ENCODE assay signal across 1 cellular context in the genomic region with DNA sequence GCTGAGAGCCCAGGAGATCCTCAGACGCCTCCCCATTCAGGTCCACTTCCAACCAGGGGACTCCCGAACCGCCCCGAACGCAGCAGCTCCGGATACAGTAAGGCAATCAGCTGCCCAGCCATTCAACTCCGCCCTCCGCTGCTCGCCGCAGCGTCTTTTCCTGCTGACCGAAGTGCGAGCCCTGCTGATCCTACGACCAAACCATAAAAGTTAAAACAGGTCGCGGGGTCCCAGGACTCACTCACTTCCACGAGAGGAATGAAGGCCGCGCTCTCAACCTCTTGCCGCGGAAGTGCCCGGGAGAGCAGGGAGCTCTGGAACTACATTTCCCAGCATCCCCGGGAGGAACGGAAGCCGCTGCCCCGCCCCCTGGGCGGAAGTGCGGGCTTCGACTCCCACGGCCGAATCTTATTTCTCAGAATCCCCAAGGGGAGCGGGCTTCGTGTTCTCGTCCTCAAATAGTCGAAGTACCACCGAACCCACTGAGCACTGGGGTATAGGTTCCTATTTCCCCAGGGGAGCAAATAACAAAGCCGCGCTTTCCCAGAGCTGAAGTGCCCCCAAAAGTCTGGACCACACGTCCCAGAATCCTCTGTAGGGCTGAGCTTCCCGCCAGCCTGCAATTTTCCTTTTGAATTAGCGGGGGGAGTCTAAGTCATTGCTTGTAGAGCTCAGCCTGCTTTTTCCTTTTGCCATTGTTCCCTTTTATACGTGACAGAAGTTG.
A peak's percentile ranks its signal among the peaks of the same experiment; 100 is the strongest.
TF ChIP-seq lines count a peak whose summit lies in the region.

Gene ZNF45 (minus strand): TSS at position 298 of the 724 bp plus-strand sequence. CDS start 13,097 bp downstream, outside the sequence.

TF ChIP-seq in HepG2, 621 proteins besides CTCF, POLR2A, EP300 and RAD21 (continued from another document and continues in another):
- TF ChIP-seq ZNF276 (CRISPR knock-in tag; IDR thresholded peaks at IDR 0.05; ENCODE audit: low read depth) = no peak
- TF ChIP-seq ATRX (CRISPR knock-in tag; IDR thresholded peaks at IDR 0.05; ENCODE audit: borderline replicate concordance) = no peak
- TF ChIP-seq ZNF749 (CRISPR knock-in tag; IDR thresholded peaks at IDR 0.05; ENCODE audit: borderline replicate concordance) = no peak; the same call in 1 of the 2 replicates
- no peak for TF ChIP-seq ZBTB43 (CRISPR knock-in tag; conservative IDR thresholded peaks at IDR 0.05)
- TF ChIP-seq SYNCRIP (IDR thresholded peaks at IDR 0.05; ENCODE audit: insufficient read depth, low read depth, low read length) = no peak
- TF ChIP-seq BCL3 (CRISPR knock-in tag; IDR thresholded peaks at IDR 0.05) = no peak
- TF ChIP-seq ZNF335 (CRISPR knock-in tag; IDR thresholded peaks at IDR 0.05) = peak; percentile 62; the same call in 1 of the 2 replicates
- TF ChIP-seq ZNF776 (CRISPR knock-in tag; IDR thresholded peaks at IDR 0.05) = no peak
- TF ChIP-seq HNF4A (CRISPR knock-in tag; IDR thresholded peaks at IDR 0.05) = no peak
- TF ChIP-seq CEBPB (IDR thresholded peaks at IDR 0.05; ENCODE audit: borderline replicate concordance, low read depth, low read length) = no peak
- TF ChIP-seq PREB (CRISPR knock-in tag; IDR thresholded peaks at IDR 0.05) = no peak
- peak; percentile 68 for TF ChIP-seq SP2 (CRISPR knock-in tag; IDR thresholded peaks at IDR 0.05)
- TF ChIP-seq PAXIP1 (CRISPR knock-in tag; conservative IDR thresholded peaks at IDR 0.05) = no peak
- no peak for TF ChIP-seq NFATC3 (CRISPR knock-in tag; IDR thresholded peaks at IDR 0.05)
- TF ChIP-seq, protein P1, sequence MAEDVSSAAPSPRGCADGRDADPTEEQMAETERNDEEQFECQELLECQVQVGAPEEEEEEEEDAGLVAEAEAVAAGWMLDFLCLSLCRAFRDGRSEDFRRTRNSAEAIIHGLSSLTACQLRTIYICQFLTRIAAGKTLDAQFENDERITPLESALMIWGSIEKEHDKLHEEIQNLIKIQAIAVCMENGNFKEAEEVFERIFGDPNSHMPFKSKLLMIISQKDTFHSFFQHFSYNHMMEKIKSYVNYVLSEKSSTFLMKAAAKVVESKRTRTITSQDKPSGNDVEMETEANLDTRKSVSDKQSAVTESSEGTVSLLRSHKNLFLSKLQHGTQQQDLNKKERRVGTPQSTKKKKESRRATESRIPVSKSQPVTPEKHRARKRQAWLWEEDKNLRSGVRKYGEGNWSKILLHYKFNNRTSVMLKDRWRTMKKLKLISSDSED (CRISPR knock-in tag; IDR thresholded peaks at IDR 0.05) = no peak
- TF ChIP-seq ZFY (CRISPR knock-in tag; IDR thresholded peaks at IDR 0.05) = peak; percentile 97
- TF ChIP-seq ZNF713 (CRISPR knock-in tag; IDR thresholded peaks at IDR 0.05) = no peak
- no peak for TF ChIP-seq ZNF253 (CRISPR knock-in tag; IDR thresholded peaks at IDR 0.05; ENCODE audit: borderline replicate concordance)
- peak; percentile 73; the same call in 1 of the 2 replicates for TF ChIP-seq ZNF414 (CRISPR knock-in tag; IDR thresholded peaks at IDR 0.05)
- TF ChIP-seq, protein P2, sequence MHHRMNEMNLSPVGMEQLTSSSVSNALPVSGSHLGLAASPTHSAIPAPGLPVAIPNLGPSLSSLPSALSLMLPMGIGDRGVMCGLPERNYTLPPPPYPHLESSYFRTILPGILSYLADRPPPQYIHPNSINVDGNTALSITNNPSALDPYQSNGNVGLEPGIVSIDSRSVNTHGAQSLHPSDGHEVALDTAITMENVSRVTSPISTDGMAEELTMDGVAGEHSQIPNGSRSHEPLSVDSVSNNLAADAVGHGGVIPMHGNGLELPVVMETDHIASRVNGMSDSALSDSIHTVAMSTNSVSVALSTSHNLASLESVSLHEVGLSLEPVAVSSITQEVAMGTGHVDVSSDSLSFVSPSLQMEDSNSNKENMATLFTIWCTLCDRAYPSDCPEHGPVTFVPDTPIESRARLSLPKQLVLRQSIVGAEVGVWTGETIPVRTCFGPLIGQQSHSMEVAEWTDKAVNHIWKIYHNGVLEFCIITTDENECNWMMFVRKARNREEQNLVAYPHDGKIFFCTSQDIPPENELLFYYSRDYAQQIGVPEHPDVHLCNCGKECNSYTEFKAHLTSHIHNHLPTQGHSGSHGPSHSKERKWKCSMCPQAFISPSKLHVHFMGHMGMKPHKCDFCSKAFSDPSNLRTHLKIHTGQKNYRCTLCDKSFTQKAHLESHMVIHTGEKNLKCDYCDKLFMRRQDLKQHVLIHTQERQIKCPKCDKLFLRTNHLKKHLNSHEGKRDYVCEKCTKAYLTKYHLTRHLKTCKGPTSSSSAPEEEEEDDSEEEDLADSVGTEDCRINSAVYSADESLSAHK (CRISPR knock-in tag; IDR thresholded peaks at IDR 0.05; ENCODE audit: borderline replicate concordance) = no peak
- TF ChIP-seq ZNF629 (CRISPR knock-in tag; conservative IDR thresholded peaks at IDR 0.05) = no peak
- TF ChIP-seq GMEB2 (CRISPR knock-in tag; IDR thresholded peaks at IDR 0.05; ENCODE audit: low read depth) = no peak
- TF ChIP-seq ZNF431 (CRISPR knock-in tag; IDR thresholded peaks at IDR 0.05; ENCODE audit: borderline replicate concordance, low read depth) = no peak
- TF ChIP-seq SMARCE1 (IDR thresholded peaks at IDR 0.05; ENCODE audit: borderline replicate concordance) = no peak
- no peak; the same call in 1 of the 2 replicates for TF ChIP-seq ZNF792 (CRISPR knock-in tag; IDR thresholded peaks at IDR 0.05)
- no peak for TF ChIP-seq THRA (CRISPR knock-in tag; IDR thresholded peaks at IDR 0.05; ENCODE audit: borderline replicate concordance)
- TF ChIP-seq ZNF260 (CRISPR knock-in tag; IDR thresholded peaks at IDR 0.05; ENCODE audit: borderline replicate concordance, low read depth) = no peak
- TF ChIP-seq ZNF34 (CRISPR knock-in tag; IDR thresholded peaks at IDR 0.05; ENCODE audit: borderline replicate concordance) = no peak
- TF ChIP-seq PPARG (CRISPR knock-in tag; conservative IDR thresholded peaks at IDR 0.05) = no peak
- TF ChIP-seq, protein P3, sequence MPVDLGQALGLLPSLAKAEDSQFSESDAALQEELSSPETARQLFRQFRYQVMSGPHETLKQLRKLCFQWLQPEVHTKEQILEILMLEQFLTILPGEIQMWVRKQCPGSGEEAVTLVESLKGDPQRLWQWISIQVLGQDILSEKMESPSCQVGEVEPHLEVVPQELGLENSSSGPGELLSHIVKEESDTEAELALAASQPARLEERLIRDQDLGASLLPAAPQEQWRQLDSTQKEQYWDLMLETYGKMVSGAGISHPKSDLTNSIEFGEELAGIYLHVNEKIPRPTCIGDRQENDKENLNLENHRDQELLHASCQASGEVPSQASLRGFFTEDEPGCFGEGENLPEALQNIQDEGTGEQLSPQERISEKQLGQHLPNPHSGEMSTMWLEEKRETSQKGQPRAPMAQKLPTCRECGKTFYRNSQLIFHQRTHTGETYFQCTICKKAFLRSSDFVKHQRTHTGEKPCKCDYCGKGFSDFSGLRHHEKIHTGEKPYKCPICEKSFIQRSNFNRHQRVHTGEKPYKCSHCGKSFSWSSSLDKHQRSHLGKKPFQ (CRISPR knock-in tag; IDR thresholded peaks at IDR 0.05; ENCODE audit: insufficient replicate concordance) = no peak
- no peak for TF ChIP-seq ZNF720 (CRISPR knock-in tag; IDR thresholded peaks at IDR 0.05)
- TF ChIP-seq KAT7 (CRISPR knock-in tag; IDR thresholded peaks at IDR 0.05; ENCODE audit: borderline replicate concordance) = no peak; the same call in 1 of the 2 replicates
